ENCODE assay signal across 29 cellular contexts in the genomic region with DNA sequence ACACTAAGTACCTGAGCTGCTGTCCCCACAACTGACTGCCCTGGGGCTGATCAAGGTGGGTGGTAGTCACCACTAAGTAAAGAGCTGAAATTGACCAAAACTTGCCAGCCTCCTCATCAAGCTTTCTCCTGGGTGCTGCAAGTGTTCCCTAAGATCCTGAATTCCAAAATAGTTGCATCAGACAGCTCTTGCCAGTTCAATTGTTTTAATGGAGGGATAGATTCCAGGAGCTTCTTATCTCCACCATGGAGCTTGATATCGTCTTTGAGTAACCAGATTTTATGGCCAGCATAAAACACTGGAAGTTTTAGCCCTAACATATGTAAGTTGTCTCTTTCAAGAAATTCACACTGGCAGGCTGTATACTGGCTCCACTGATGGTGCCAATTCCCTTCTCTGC.
"Had no signal": no experiment of that assay in that cellular context is flagged by ENCODE, and none has a peak within 500 bp of the region (broad histone marks: within the 10 kb centered on the region; RNA-seq: fewer than 3 reads in every experiment).

No MANE protein-coding gene starts in this region.

- H3K4me1 ChIP-seq: colonic mucosa, parathyroid adenoma had no signal

- H3K9me3 Mint-ChIP-seq: activated naive CD4-positive, alpha-beta T cell treated with anti-CD3 and anti-CD28 coated beads for 36 hours; activated naive CD8-positive, alpha-beta T cell treated with anti-CD3 and anti-CD28 coated beads for 36 hours; activated T-helper 1 cell treated with anti-CD3 and anti-CD28 coated beads, Interleukin-12 subunit alpha, Interleukin-12 subunit beta, Interleukin-2, Interleukin-4 antibody, amounts not matched to agents 30 ng/mL and 10 ng/mL and 1 ng/mL, durations not matched to agents 14 hours and 24 hours and 36 hours; neural crest cell had no signal

- H3K4me3 Mint-ChIP-seq: activated naive CD4-positive, alpha-beta T cell treated with anti-CD3 and anti-CD28 coated beads for 36 hours; activated naive CD8-positive, alpha-beta T cell treated with anti-CD3 and anti-CD28 coated beads for 36 hours; activated T-helper 1 cell treated with anti-CD3 and anti-CD28 coated beads, Interleukin-12 subunit alpha, Interleukin-12 subunit beta, Interleukin-2, Interleukin-4 antibody, amounts not matched to agents 30 ng/mL and 10 ng/mL and 1 ng/mL, durations not matched to agents 14 hours and 24 hours and 36 hours; brain; naive thymus-derived CD8-positive, alpha-beta T cell; neural crest cell had no signal

- H3K27me3 Mint-ChIP-seq: activated naive CD8-positive, alpha-beta T cell treated with anti-CD3 and anti-CD28 coated beads for 36 hours; brain had no signal

- H3K36me3 Mint-ChIP-seq: activated naive CD8-positive, alpha-beta T cell treated with anti-CD3 and anti-CD28 coated beads for 36 hours had no signal

- H3K27me3 ChIP-seq: adrenal gland, cardiac muscle cell, colonic mucosa, testis, transverse colon had no signal

- DNase-seq: activated CD4-positive, alpha-beta T cell treated with anti-CD3 and anti-CD28 coated beads for 48 hours; activated CD4-positive, alpha-beta T cell treated with anti-CD3 and anti-CD28 coated beads, Interleukin-2, amount 50 U/mL, for 48 hours; activated CD8-positive, alpha-beta memory T cell treated with anti-CD3 and anti-CD28 coated beads, Interleukin-2, amount 50 U/mL, for 4 hours; activated effector memory CD4-positive, alpha-beta T cell treated with anti-CD3 and anti-CD28 coated beads, Interleukin-2, amount 50 U/mL, for 16 hours; activated naive CD4-positive, alpha-beta T cell treated with anti-CD3 and anti-CD28 coated beads for 36 hours; activated naive CD8-positive, alpha-beta T cell treated with anti-CD3 and anti-CD28 coated beads for 36 hours; activated T-cell treated with anti-CD3 and anti-CD28 coated beads, Interleukin-2, amount 50 U/mL, for 1 hour; adrenal gland; aorta; cerebellar nuclear complex; colonic mucosa; effector CD8-positive, alpha-beta T cell; foreskin melanocyte; left ventricle myocardium superior; mammary epithelial cell; midbrain; naive thymus-derived CD8-positive, alpha-beta T cell; nucleus accumbens; psoas muscle; stimulated activated CD4-positive, alpha-beta T cell treated with anti-CD3 and anti-CD28 coated beads, Interleukin-2, amount 100 ng/mL, for 48 hours; stimulated activated naive CD4-positive, alpha-beta T cell treated with Interleukin-2 at 50 U/mL for 16 hours; testis; transverse colon had no signal

- H3K27ac Mint-ChIP-seq: activated naive CD4-positive, alpha-beta T cell treated with anti-CD3 and anti-CD28 coated beads for 36 hours; activated naive CD8-positive, alpha-beta T cell treated with anti-CD3 and anti-CD28 coated beads for 36 hours; activated T-helper 1 cell treated with anti-CD3 and anti-CD28 coated beads, Interleukin-12 subunit alpha, Interleukin-12 subunit beta, Interleukin-2, Interleukin-4 antibody, amounts not matched to agents 30 ng/mL and 10 ng/mL and 1 ng/mL, durations not matched to agents 14 hours and 24 hours and 36 hours; brain had no signal

- H3K79me2 ChIP-seq: parathyroid adenoma had no signal

- H3K27ac ChIP-seq: adrenal gland, cardiac muscle cell, colonic mucosa, parathyroid adenoma, psoas muscle, testis, transverse colon, VCaP had no signal

- H3K9me3 ChIP-seq: adrenal gland, colonic mucosa, psoas muscle, testis, transverse colon had no signal

- H3K36me3 ChIP-seq: colonic mucosa had no signal

- H3K4me3 ChIP-seq: adrenal gland, cardiac muscle cell, colonic mucosa, psoas muscle, testis, transverse colon had no signal

- H3K9ac ChIP-seq: parathyroid adenoma had no signal
